In the genomic region with DNA sequence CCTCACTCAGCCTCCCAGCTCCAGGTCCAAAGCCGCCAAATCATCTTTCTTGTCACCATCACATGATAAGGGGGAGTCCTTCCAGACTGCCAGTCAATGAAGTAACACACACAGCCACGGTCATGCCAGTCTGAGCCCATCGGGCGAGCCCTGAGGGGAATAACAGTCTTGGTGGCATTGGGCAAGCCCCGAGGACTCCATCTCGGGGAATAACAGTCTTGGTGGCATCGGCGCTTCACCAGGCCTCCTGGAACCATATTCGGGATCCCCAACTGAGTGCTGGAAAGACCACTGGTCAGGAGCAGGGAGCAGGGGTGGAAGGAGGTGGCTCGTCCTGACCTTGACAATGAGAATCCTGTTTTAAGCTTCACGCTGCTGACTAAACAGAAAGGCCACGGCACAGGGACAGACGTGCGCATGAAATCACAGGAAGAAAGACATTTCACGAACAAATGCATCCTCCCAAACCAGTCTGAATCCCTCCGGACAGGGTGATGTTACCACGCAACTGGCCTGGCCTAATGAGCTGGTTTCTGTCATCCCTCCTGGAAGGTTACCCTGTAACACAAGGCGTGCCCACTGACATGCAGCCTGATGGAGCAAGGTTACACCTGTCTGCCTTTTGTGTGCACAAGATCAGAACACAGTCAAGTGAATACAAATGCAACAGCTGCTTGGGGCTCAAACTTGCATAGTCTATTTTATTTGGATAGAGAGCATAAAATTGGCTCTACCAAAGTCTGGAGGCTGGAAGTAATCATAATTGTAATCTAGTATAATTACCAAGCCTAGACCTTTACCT, we compare ENCODE assay signal across 18 cellular contexts.
DNase-seq lines count a peak whose midpoint lies in the region; ATAC-seq, FAIRE-seq and TF ChIP-seq lines count a peak whose summit lies in the region.
"Had no signal": no experiment of that assay in that cellular context is flagged by ENCODE, and none has a peak within 500 bp of the region (broad histone marks: within the 10 kb centered on the region; RNA-seq: fewer than 3 reads in every experiment).

No MANE protein-coding gene starts in this region.

- H4K20me1 ChIP-seq in K562 (replicated peaks; ENCODE audit: control insufficient read depth, insufficient read depth, low read length), result no peaks in the 10 kb centered on the region
- H4K20me1 ChIP-seq: BLaER1 treated with 17β-estradiol and CSF1 and Interleukin-3, amounts not matched to agents 10 nM and 100 nM had no signal

- peak overlapping the region; percentile 48 for H3K27ac Mint-ChIP-seq in progenitor cell of endocrine pancreas
- no peak overlapping the region for H3K27ac Mint-ChIP-seq in activated T-cell treated with anti-CD3 and anti-CD28 coated beads, Interleukin-2, amount 50 U/mL, for 24 hours
- H3K27ac Mint-ChIP-seq: T-helper 1 cell treated with Interleukin-12 subunit alpha and Interleukin-12 subunit beta and Interleukin-4 antibody, amounts not matched to agents 30 μg/mL and 1 μg/mL, for 36 hours had no signal

- H3K27ac ChIP-seq in K562 (ENCODE audit: extremely low read depth, low read depth, low read length), result no peak overlapping the region
- H3K27ac ChIP-seq: BLaER1 treated with 17β-estradiol and CSF1 and Interleukin-3, amounts not matched to agents 10 nM and 100 nM had no signal

- TF ChIP-seq RAD21 in K562 (CRISPR knock-in tag; conservative IDR thresholded peaks at IDR 0.05 in 1 of 2, IDR thresholded peaks at IDR 0.05 in 1 of 2), result no peak

- ATAC-seq in K562 (no peak), HG03520 (IDR thresholded peaks at IDR 0.05; ENCODE audit: unreplicated experiment) (no peak)
- ATAC-seq: Panc1, SK-N-SH treated with all-trans-retinoic acid at 6 μM for 48 hours had no signal

- CTCF ChIA-PET in K562 (lab: Yijun Ruan, JAX; ENCODE audit: low intra/inter-chr PET ratio), result no interaction called here

- no peak for FAIRE-seq in K562 (lab: Jason Lieb, UNC)

- DNase-seq in NCI-H2171 treated with DMSO at 0.1 percent for 48 hours (lab: John Stamatoyannopoulos, UW), result peak; percentile 41
- DNase-seq in NCI-H2171 (lab: John Stamatoyannopoulos, UW), result no peak
- peak; percentile 77 for DNase-seq in NCI-H146 treated with DMSO at 0.1 percent for 48 hours (lab: John Stamatoyannopoulos, UW; ENCODE audit: unreplicated experiment)
- no peak for DNase-seq in K562 (ENCODE audit: extremely low read depth in 1 of 4, low spot score in 3 of 4)
- no peak for DNase-seq in progenitor cell of endocrine pancreas (ENCODE audit: low spot score, unreplicated experiment)
- DNase-seq in activated T-cell treated with anti-CD3 and anti-CD28 coated beads, Interleukin-2, amount 50 U/mL, for 24 hours, result no peak
- no peak for DNase-seq in amniotic stem cell (lab: John Stamatoyannopoulos, UW)
- DNase-seq: DMS153, NCI-H1436, NCI-H2081 treated with DMSO at 0.1 percent for 48 hours, NCI-H524, Right ventricle myocardium superior had no signal

- H3K36me3 ChIP-seq in K562 (ENCODE audit: control insufficient read depth, insufficient read depth, low read length), result no peaks in the 10 kb centered on the region
- H3K36me3 ChIP-seq: BLaER1 treated with 17β-estradiol and CSF1 and Interleukin-3, amounts not matched to agents 10 nM and 100 nM; HAP-1 had no signal

- peaks cover 11% of the 10 kb centered on the region for H3K4me1 Mint-ChIP-seq in progenitor cell of endocrine pancreas (ENCODE audit: low read depth)
- no peaks in the 10 kb centered on the region for H3K4me1 Mint-ChIP-seq in activated T-cell treated with anti-CD3 and anti-CD28 coated beads, Interleukin-2, amount 50 U/mL, for 24 hours (ENCODE audit: low read depth)

- in situ Hi-C loops in K562 (cut with MboI), result no loop called here

- H3K27me3 ChIP-seq in K562 (ENCODE audit: control insufficient read depth in 2 of 2, insufficient read depth in 2 of 2, low read length in 2 of 2), result peaks cover 11 to 35% of the 10 kb centered on the region in 2 experiments; a peak in 4 of 5 replicates
- H3K27me3 ChIP-seq: BLaER1 treated with 17β-estradiol and CSF1 and Interleukin-3, amounts not matched to agents 10 nM and 100 nM had no signal

- TF ChIP-seq EP300 in K562 (IDR thresholded peaks at IDR 0.05; ENCODE audit: low read length), result no peak

- no peak overlapping the region for H3K4me2 ChIP-seq in K562 (ENCODE audit: insufficient read depth, low read length)
- H3K4me2 ChIP-seq: BLaER1 treated with 17β-estradiol and CSF1 and Interleukin-3, amounts not matched to agents 10 nM and 100 nM had no signal

- H3K9me1 ChIP-seq in K562 (ENCODE audit: control insufficient read depth, insufficient read depth, low read length), result no peaks in the 10 kb centered on the region

- no peak overlapping the region for H3K4me3 ChIP-seq in K562
- H3K4me3 ChIP-seq: BLaER1 treated with 17β-estradiol and CSF1 and Interleukin-3, amounts not matched to agents 10 nM and 100 nM; HAP-1 had no signal

- POLR2A ChIA-PET in K562 (lab: Yijun Ruan, JAX), result no interaction called here

- WGBS in K562 (ENCODE audit: insufficient coverage, low coverage, missing lambda C conversion rate), result 25% methylated on average over 18 of the region's 18 CpGs

- H3K9ac ChIP-seq in K562 (ENCODE audit: insufficient read depth in 1 of 2, low read depth in 2 of 2, low read length in 2 of 2), result no peak overlapping the region
- H3K9ac ChIP-seq: BLaER1 treated with 17β-estradiol and CSF1 and Interleukin-3, amounts not matched to agents 10 nM and 100 nM had no signal

- no peaks in the 10 kb centered on the region for H3K79me2 ChIP-seq in K562 (ENCODE audit: control insufficient read depth, insufficient read depth, low read length)

- intact Hi-C loops in K562 (cut with micrococcal nuclease), result loop anchor here (10.0 kb wide), 2 partner anchors 157 to 517 kb away; a partner anchor contains a TSS

- no peak for TF ChIP-seq CTCF in K562 (IDR thresholded peaks at IDR 0.05 in 2 of 3, conservative IDR thresholded peaks at IDR 0.05 in 1 of 3; ENCODE audit: insufficient read depth in 2 of 3, low read depth in 1 of 3, low read length in 3 of 3)
- TF ChIP-seq CTCF in progenitor cell of endocrine pancreas (IDR thresholded peaks at IDR 0.05; ENCODE audit: unreplicated experiment), result no peak

- H3K27me3 Mint-ChIP-seq in progenitor cell of endocrine pancreas, result no peaks in the 10 kb centered on the region
- H3K27me3 Mint-ChIP-seq in activated T-cell treated with anti-CD3 and anti-CD28 coated beads, Interleukin-2, amount 50 U/mL, for 24 hours, result no peaks in the 10 kb centered on the region

- H3K4me1 ChIP-seq in K562 (replicated peaks in 1 of 2; ENCODE audit: control insufficient read depth in 2 of 2, insufficient read depth in 2 of 2, low read length in 2 of 2), result no peaks in the 10 kb centered on the region; a peak in 2 of 5 replicates
- H3K4me1 ChIP-seq: HAP-1 had no signal

- no peak overlapping the region; the same call in 1 of the 2 replicates for H2AFZ ChIP-seq in K562 (ENCODE audit: low read depth, low read length)

- no TSS peak for BruUV-seq in K562 (replicated peaks; lab: Mats Ljungman, UMichigan)

- H3K9me3 ChIP-seq in K562 (replicated peaks; ENCODE audit: control insufficient read depth, insufficient read depth, low read depth, low read length), result no peaks in the 10 kb centered on the region
- H3K9me3 ChIP-seq: BLaER1 treated with 17β-estradiol and CSF1 and Interleukin-3, amounts not matched to agents 10 nM and 100 nM; HAP-1 had no signal

- H3K36me3 Mint-ChIP-seq in progenitor cell of endocrine pancreas (ENCODE audit: insufficient read depth), result no peaks in the 10 kb centered on the region
- H3K36me3 Mint-ChIP-seq in activated T-cell treated with anti-CD3 and anti-CD28 coated beads, Interleukin-2, amount 50 U/mL, for 24 hours (ENCODE audit: low read depth), result no peaks in the 10 kb centered on the region

- TF ChIP-seq POLR2A in K562 (conservative IDR thresholded peaks at IDR 0.05), result no peak

- H3K9me3 Mint-ChIP-seq in progenitor cell of endocrine pancreas (ENCODE audit: low read depth), result peaks cover 3% of the 10 kb centered on the region
- H3K9me3 Mint-ChIP-seq in activated T-cell treated with anti-CD3 and anti-CD28 coated beads, Interleukin-2, amount 50 U/mL, for 24 hours, result no peaks in the 10 kb centered on the region
- H3K9me3 Mint-ChIP-seq: T-helper 1 cell treated with Interleukin-12 subunit alpha and Interleukin-12 subunit beta and Interleukin-4 antibody, amounts not matched to agents 30 μg/mL and 1 μg/mL, for 36 hours had no signal

- H3K4me3 Mint-ChIP-seq in progenitor cell of endocrine pancreas (ENCODE audit: low read depth), result no peak overlapping the region
- no peak overlapping the region for H3K4me3 Mint-ChIP-seq in activated T-cell treated with anti-CD3 and anti-CD28 coated beads, Interleukin-2, amount 50 U/mL, for 24 hours
- H3K4me3 Mint-ChIP-seq: T-helper 1 cell treated with Interleukin-12 subunit alpha and Interleukin-12 subunit beta and Interleukin-4 antibody, amounts not matched to agents 30 μg/mL and 1 μg/mL, for 36 hours had no signal

TF ChIP-seq in K562, 482 proteins besides CTCF, POLR2A, EP300 and RAD21:
- TF ChIP-seq, protein P1, sequence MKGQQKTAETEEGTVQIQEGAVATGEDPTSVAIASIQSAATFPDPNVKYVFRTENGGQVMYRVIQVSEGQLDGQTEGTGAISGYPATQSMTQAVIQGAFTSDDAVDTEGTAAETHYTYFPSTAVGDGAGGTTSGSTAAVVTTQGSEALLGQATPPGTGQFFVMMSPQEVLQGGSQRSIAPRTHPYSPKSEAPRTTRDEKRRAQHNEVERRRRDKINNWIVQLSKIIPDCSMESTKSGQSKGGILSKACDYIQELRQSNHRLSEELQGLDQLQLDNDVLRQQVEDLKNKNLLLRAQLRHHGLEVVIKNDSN (CRISPR knock-in tag; IDR thresholded peaks at IDR 0.05), result 0 out of 2 replicates have a peak, but pooled peaks have one; percentile 10
- TF ChIP-seq ZNF143 (CRISPR knock-in tag; IDR thresholded peaks at IDR 0.05) (no peak), FOXA3 (CRISPR knock-in tag; conservative IDR thresholded peaks at IDR 0.05 in 1 of 2, IDR thresholded peaks at IDR 0.05 in 1 of 2) (0 out of 4 replicates have a peak, but pooled peaks of 1 of the 2 experiments have one; percentile 18), ZKSCAN1 (IDR thresholded peaks at IDR 0.05; ENCODE audit: low read depth, low read length) (no peak), SMAD4 (CRISPR knock-in tag; conservative IDR thresholded peaks at IDR 0.05) (no peak)

Comparison
In these comparisons a context has a peak if more than half of its experiments do, and no peak if none do; other contexts are left out.
1. DNase-seq: peak in NCI-H2171 treated with DMSO at 0.1 percent for 48 hours (single experiment) and NCI-H146 treated with DMSO at 0.1 percent for 48 hours (single experiment); none in NCI-H2171 (single experiment), K562 (0 of 4), progenitor cell of endocrine pancreas (single experiment), activated T-cell treated with anti-CD3 and anti-CD28 coated beads, Interleukin-2, amount 50 U/mL, for 24 hours (single experiment) and amniotic stem cell (single experiment).